In genomic region chrX:28586891-28587635, GRCh38 we compare ENCODE assay signal across 9 cellular contexts. TPM values are rescaled to one million over a fixed set of nuclear protein-coding genes. Genes with fewer than 3 reads are reported as not detected.
DNase-seq lines count a peak whose midpoint lies in the region; ATAC-seq and TF ChIP-seq lines count a peak whose summit lies in the region.
"Had no signal": no experiment of that assay in that cellular context is flagged by ENCODE, and none has a peak within 500 bp of the region (broad histone marks: within the 10 kb centered on the region; RNA-seq: fewer than 3 reads in every experiment).

Gene IL1RAPL1 (plus strand): TSS chrX:28587446.

- ATAC-seq in HG03159 (IDR thresholded peaks at IDR 0.05; ENCODE audit: unreplicated experiment): no peak
- ATAC-seq in stimulated activated effector memory CD8-positive, alpha-beta T cell treated with anti-CD3 and anti-CD28 coated beads, Interleukin-12 subunit alpha, Interleukin-12 subunit beta, amount 100 ng/mL, for 72 hours: no peak

- TF ChIP-seq CTCF in 22Rv1 (IDR thresholded peaks at IDR 0.05): peak; percentile 41

- H4K8ac ChIP-seq in mesendoderm (ENCODE audit: low read depth, low read length): no peak within 1 kb of the TSS

- H3K27ac Mint-ChIP-seq in stimulated activated effector memory CD8-positive, alpha-beta T cell treated with anti-CD3 and anti-CD28 coated beads, Interleukin-12 subunit alpha, Interleukin-12 subunit beta, amount 100 ng/mL, for 72 hours: no peak within 1 kb of the TSS

- H3K18ac ChIP-seq in mesendoderm (ENCODE audit: low read length): no peak within 1 kb of the TSS

- no peak within 1 kb of the TSS for H2BK15ac ChIP-seq in mesendoderm (replicated peaks; ENCODE audit: low read depth)

- no peak within 1 kb of the TSS for H3K23ac ChIP-seq in mesendoderm (ENCODE audit: low read length)

- peak; percentile 16 for DNase-seq in MG63
- peak; percentile 38 for DNase-seq in mesendoderm
- DNase-seq in activated naive CD4-positive, alpha-beta T cell treated with anti-CD3 and anti-CD28 coated beads, Interleukin-2, amount 50 U/mL, for 16 hours: no peak
- DNase-seq in activated CD8-positive, alpha-beta memory T cell treated with anti-CD3 and anti-CD28 coated beads, Interleukin-2, amount 50 U/mL, for 48 hours: no peak
- DNase-seq in stimulated activated effector memory CD8-positive, alpha-beta T cell treated with anti-CD3 and anti-CD28 coated beads, Interleukin-12 subunit alpha, Interleukin-12 subunit beta, amount 100 ng/mL, for 72 hours (ENCODE audit: low spot score in 2 of 2): no peak

- no peak within 1 kb of the TSS for H4K5ac ChIP-seq in mesendoderm (ENCODE audit: low read length)

- no peaks in the 10 kb centered on the region for H3K9me3 ChIP-seq in MG63
- no peaks in the 10 kb centered on the region for H3K9me3 ChIP-seq in ectodermal cell (ENCODE audit: control insufficient read depth, low read length)
- H3K9me3 ChIP-seq: BLaER1 had no signal

- H2AK5ac ChIP-seq in mesendoderm (ENCODE audit: low read length): no peak within 1 kb of the TSS

- H2BK120ac ChIP-seq in mesendoderm (ENCODE audit: low read depth, low read length): no peak within 1 kb of the TSS

- H3K4me1 ChIP-seq in ectodermal cell (ENCODE audit: control insufficient read depth, insufficient read depth, low read length): no peaks in the 10 kb centered on the region
- H3K4me1 ChIP-seq in mesendoderm (ENCODE audit: control insufficient read depth, low read depth, low read length): no peaks in the 10 kb centered on the region
- H3K4me1 ChIP-seq: BLaER1 had no signal

- H3K27me3 ChIP-seq in MG63 (no peaks in the 10 kb centered on the region), ectodermal cell (ENCODE audit: control insufficient read depth, insufficient read depth, low read length, poor library complexity, severe bottlenecking) (no peaks in the 10 kb centered on the region), mesendoderm (ENCODE audit: insufficient read depth, low read length, poor library complexity) (no peaks in the 10 kb centered on the region)
- H3K27me3 ChIP-seq: BLaER1 had no signal

- H3K4me3 Mint-ChIP-seq in stimulated activated effector memory CD8-positive, alpha-beta T cell treated with anti-CD3 and anti-CD28 coated beads, Interleukin-12 subunit alpha, Interleukin-12 subunit beta, amount 100 ng/mL, for 72 hours: no peak within 1 kb of the TSS

- no peaks in the 10 kb centered on the region for H3K9me3 Mint-ChIP-seq in stimulated activated effector memory CD8-positive, alpha-beta T cell treated with anti-CD3 and anti-CD28 coated beads, Interleukin-12 subunit alpha, Interleukin-12 subunit beta, amount 100 ng/mL, for 72 hours

- H3K56ac ChIP-seq in mesendoderm (ENCODE audit: low read length): peak within 1 kb of the TSS; percentile 34

- WGBS in ectodermal cell, 2 experiments: 1% methylated on average over 7 to 14 of the region's 17 CpGs
- no CpG with 5 or more reads among the region's 17 CpGs for WGBS in mesendoderm (ENCODE audit: extremely low coverage, insufficient coverage, low lambda C conversion rate)

- H3K9ac ChIP-seq in mesendoderm (ENCODE audit: low read length): no peak within 1 kb of the TSS
- H3K9ac ChIP-seq: BLaER1 had no signal

- H3K79me1 ChIP-seq in mesendoderm (ENCODE audit: low read length): no peaks in the 10 kb centered on the region

- H3K79me2 ChIP-seq in mesendoderm (ENCODE audit: control insufficient read depth, insufficient read depth, low read length): no peaks in the 10 kb centered on the region

- H3K4me3 ChIP-seq in MG63 (peak within 1 kb of the TSS; percentile 57), ectodermal cell (ENCODE audit: insufficient read depth, low read depth, low read length) (peak within 1 kb of the TSS; percentile 47), mesendoderm (ENCODE audit: low read length) (no peak within 1 kb of the TSS)
- H3K4me3 ChIP-seq: BLaER1 had no signal

- H3K4ac ChIP-seq in mesendoderm (ENCODE audit: low read depth, low read length): no peak within 1 kb of the TSS

- H3K4me1 Mint-ChIP-seq in stimulated activated effector memory CD8-positive, alpha-beta T cell treated with anti-CD3 and anti-CD28 coated beads, Interleukin-12 subunit alpha, Interleukin-12 subunit beta, amount 100 ng/mL, for 72 hours: no peaks in the 10 kb centered on the region

- no peaks in the 10 kb centered on the region for H3K36me3 ChIP-seq in MG63
- H3K36me3 ChIP-seq in ectodermal cell (ENCODE audit: control insufficient read depth, insufficient read depth, low read length): no peaks in the 10 kb centered on the region
- H3K36me3 ChIP-seq in mesendoderm (ENCODE audit: control insufficient read depth, insufficient read depth, low read length): no peaks in the 10 kb centered on the region
- H3K36me3 ChIP-seq: BLaER1 had no signal

- H3K4me2 ChIP-seq in mesendoderm (ENCODE audit: low read length): peak within 1 kb of the TSS; percentile 44
- H3K4me2 ChIP-seq: BLaER1 had no signal

- no peak within 1 kb of the TSS for H2BK5ac ChIP-seq in mesendoderm (ENCODE audit: low read length)

- H3K27ac ChIP-seq in 22Rv1: no peak within 1 kb of the TSS
- no peak within 1 kb of the TSS for H3K27ac ChIP-seq in ectodermal cell (ENCODE audit: insufficient read depth, low read depth, low read length, poor library complexity, severe bottlenecking)
- no peak within 1 kb of the TSS for H3K27ac ChIP-seq in mesendoderm (ENCODE audit: low read depth, low read length)
- H3K27ac ChIP-seq: BLaER1 had no signal

- H3K36me3 Mint-ChIP-seq in stimulated activated effector memory CD8-positive, alpha-beta T cell treated with anti-CD3 and anti-CD28 coated beads, Interleukin-12 subunit alpha, Interleukin-12 subunit beta, amount 100 ng/mL, for 72 hours: no peaks in the 10 kb centered on the region

RNA-seq across cellular contexts. Expression of gene IL1RAPL1, which starts in this region (rescaled TPM):
- 0.10 TPM in 1 of 2 replicates, not detected in the other for total RNA-seq in MG63 (2014; rRNA removed; shearing (Covaris generic); ENCODE audit: low replicate concordance)
- polyA plus RNA-seq in ectodermal cell (2013, experiment 1 of 4): 3.2 TPM
- polyA plus RNA-seq in ectodermal cell (2013, experiment 2 of 4): 3.7 TPM
- polyA plus RNA-seq in ectodermal cell (2013, experiment 3 of 4): 1.9 TPM
- polyA plus RNA-seq in ectodermal cell (2013, experiment 4 of 4): 2.3 TPM
- 2.6 TPM for polyA plus RNA-seq in mesendoderm (2013, experiment 1 of 2)
- 2.4 TPM for polyA plus RNA-seq in mesendoderm (2013, experiment 2 of 2)

Comparison
In these comparisons a context has a peak if more than half of its experiments do, and no peak if none do; other contexts are left out.
1. Peak in DNase-seq and H3K4me3 ChIP-seq in MG63; RNA of the gene not detected or under 1 TPM.